ENCODE assay signal across 30 cellular contexts in the genomic region with DNA sequence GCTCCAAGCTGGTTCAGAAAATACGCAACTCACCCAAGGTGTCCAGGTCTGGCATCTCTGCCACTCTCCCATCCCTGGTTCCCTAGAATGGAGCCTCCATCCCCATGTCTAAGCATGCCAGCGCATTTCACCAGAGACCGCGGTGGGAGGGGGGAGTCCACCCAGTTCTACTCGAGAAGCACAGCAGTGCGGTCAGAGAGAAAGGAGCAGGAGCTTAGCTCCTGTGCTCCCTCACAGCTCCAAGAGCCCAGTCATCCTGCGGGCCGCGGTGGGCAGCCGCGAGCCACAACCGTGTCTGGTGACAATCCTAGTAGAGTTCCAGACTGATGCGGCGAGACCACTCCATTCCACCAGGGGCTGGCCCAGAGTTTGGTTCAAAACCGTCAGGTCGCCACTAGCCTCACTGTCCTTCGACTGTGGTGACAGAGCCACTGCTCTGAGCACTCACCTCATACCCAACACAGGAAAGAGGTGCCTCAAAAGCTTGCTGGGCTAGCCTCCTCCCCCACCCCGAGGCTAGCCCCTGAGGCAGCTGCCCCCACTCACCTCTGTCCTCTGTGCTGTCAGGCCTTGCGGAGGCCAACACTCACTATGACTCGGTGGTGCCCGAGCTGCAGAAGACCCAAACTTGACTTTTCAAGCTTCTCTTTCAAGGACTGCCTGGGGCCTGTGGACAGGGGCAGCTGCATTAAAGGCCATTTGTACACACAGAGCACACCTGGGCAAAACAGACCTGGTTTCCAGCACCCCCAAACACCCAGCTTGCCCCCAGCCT.
DNase-seq lines count a peak whose midpoint lies in the region; ATAC-seq and TF ChIP-seq lines count a peak whose summit lies in the region.
"Had no signal": no experiment of that assay in that cellular context is flagged by ENCODE, and none has a peak within 500 bp of the region (broad histone marks: within the 10 kb centered on the region; RNA-seq: fewer than 3 reads in every experiment).

No MANE protein-coding gene starts in this region.

- H3K4me3 ChIP-seq in lower lobe of right lung: no peak overlapping the region
- H3K4me3 ChIP-seq: esophagus muscularis mucosa, GM23248, suprapubic skin had no signal

- H3K9me3 ChIP-seq in lower lobe of right lung: no peaks in the 10 kb centered on the region
- H3K9me3 ChIP-seq: esophagus muscularis mucosa, suprapubic skin had no signal

- peak in 1 of 2 donors; percentile 17 for ATAC-seq in lower lobe of right lung
- ATAC-seq in GM21447 (IDR thresholded peaks at IDR 0.05; ENCODE audit: unreplicated experiment): no peak
- no peak for ATAC-seq in activated T-helper 17 cell treated with anti-CD3 and anti-CD28 coated beads, Interleukin-2, amount 50 U/mL, for 72 hours (replicated peaks)
- ATAC-seq: activated CD4-positive, alpha-beta T cell treated with anti-CD3 and anti-CD28 coated beads for 36 hours; activated CD8-positive, alpha-beta T cell treated with anti-CD3 and anti-CD28 coated beads, Interleukin-2, amount 10 ng/mL, durations not matched to agents 7 days and 5 days; activated naive CD4-positive, alpha-beta T cell treated with anti-CD3 and anti-CD28 coated beads, Interleukin-2, amount 50 U/mL, for 72 hours; stimulated activated naive B cell treated with anti-CD40 and anti-IgM and Interleukin-4, amounts not matched to agents 10 μg/mL and 1 μg/mL and 100 μg/mL, for 72 hours had no signal

- intact Hi-C loops in CD14-positive monocyte (cut with micrococcal nuclease) (no loop called here), lower lobe of right lung (cut with DNase I) (no loop called here)

- peak; percentile 34 for DNase-seq in CD14-positive monocyte (ENCODE audit: low spot score)
- peak; percentile 83 for DNase-seq in chondrocyte (ENCODE audit: low spot score)
- peak; percentile 23 for DNase-seq in lower lobe of right lung
- peak; percentile 3 for DNase-seq in retina
- no peak for DNase-seq in NCI-H526 (lab: John Stamatoyannopoulos, UW)
- DNase-seq in DMS153 treated with DMSO at 0.1 percent for 48 hours (lab: John Stamatoyannopoulos, UW; ENCODE audit: unreplicated experiment): no peak
- DNase-seq: activated CD4-positive, alpha-beta T cell treated with anti-CD3 and anti-CD28 coated beads for 36 hours; activated CD8-positive, alpha-beta T cell treated with anti-CD3 and anti-CD28 coated beads, Interleukin-2, amount 10 ng/mL, durations not matched to agents 7 days and 5 days; Calu3; DMS79 treated with DMSO at 0.1 percent for 48 hours; foreskin fibroblast; GDM1; GM23248; Kasumi-1; NCI-H1417 treated with DMSO at 0.1 percent for 48 hours; NCI-H2029 treated with DMSO at 0.1 percent for 48 hours; NCI-H69; SHP77 treated with DMSO at 0.1 percent for 48 hours; stimulated activated naive B cell treated with anti-CD40 and anti-IgM and Interleukin-4, amounts not matched to agents 10 μg/mL and 1 μg/mL and 100 μg/mL, for 72 hours had no signal

- H3K27ac Mint-ChIP-seq in CD14-positive monocyte (no peak overlapping the region), chondrocyte (ENCODE audit: unreplicated experiment) (no peak overlapping the region)
- H3K27ac Mint-ChIP-seq in activated T-helper 17 cell treated with anti-CD3 and anti-CD28 coated beads, Interleukin-2, amount 50 U/mL, for 72 hours: no peak overlapping the region
- H3K27ac Mint-ChIP-seq: activated CD4-positive, alpha-beta T cell treated with anti-CD3 and anti-CD28 coated beads for 36 hours; activated CD8-positive, alpha-beta T cell treated with anti-CD3 and anti-CD28 coated beads, Interleukin-2, amount 10 ng/mL, durations not matched to agents 7 days and 5 days; activated naive CD4-positive, alpha-beta T cell treated with anti-CD3 and anti-CD28 coated beads, Interleukin-2, amount 50 U/mL, for 72 hours; activated T-helper 2 cell treated with anti-CD3 and anti-CD28 coated beads, Interferon-gamma antibody, Interleukin-2, Interleukin-4, amounts not matched to agents 10 μg/mL and 5 μg/mL and 100 μg/mL, durations not matched to agents 14 hours and 24 hours and 36 hours; dendritic cell treated with granulocyte-macrophage colony-stimulating factor and Interleukin-4, amounts not matched to agents 40 ng/mL and 50 ng/mL, for 4 days; memory B cell; T-helper 2 cell treated with Interferon-gamma antibody and Interleukin-4, amounts not matched to agents 5 μg/mL and 100 μg/mL, for 36 hours had no signal

- H3K36me3 Mint-ChIP-seq in CD14-positive monocyte (peaks cover 7 to 14% of the 10 kb centered on the region in 2 donors), chondrocyte (ENCODE audit: low read depth) (no peaks in the 10 kb centered on the region)
- H3K36me3 Mint-ChIP-seq in activated T-helper 17 cell treated with anti-CD3 and anti-CD28 coated beads, Interleukin-2, amount 50 U/mL, for 72 hours (ENCODE audit: low read depth): no peaks in the 10 kb centered on the region
- H3K36me3 Mint-ChIP-seq: activated naive CD4-positive, alpha-beta T cell treated with anti-CD3 and anti-CD28 coated beads, Interleukin-2, amount 50 U/mL, for 72 hours; memory B cell had no signal

- H3K9me3 Mint-ChIP-seq in CD14-positive monocyte: no peaks in the 10 kb centered on the region
- H3K9me3 Mint-ChIP-seq in chondrocyte (ENCODE audit: low read depth): no peaks in the 10 kb centered on the region
- no peaks in the 10 kb centered on the region for H3K9me3 Mint-ChIP-seq in activated T-helper 17 cell treated with anti-CD3 and anti-CD28 coated beads, Interleukin-2, amount 50 U/mL, for 72 hours
- H3K9me3 Mint-ChIP-seq: activated naive CD4-positive, alpha-beta T cell treated with anti-CD3 and anti-CD28 coated beads, Interleukin-2, amount 50 U/mL, for 72 hours; activated T-helper 2 cell treated with anti-CD3 and anti-CD28 coated beads, Interferon-gamma antibody, Interleukin-2, Interleukin-4, amounts not matched to agents 10 μg/mL and 5 μg/mL and 100 μg/mL, durations not matched to agents 14 hours and 24 hours and 36 hours; central memory CD8-positive, alpha-beta T cell; dendritic cell treated with granulocyte-macrophage colony-stimulating factor and Interleukin-4, amounts not matched to agents 40 ng/mL and 50 ng/mL, for 4 days; memory B cell; stimulated activated naive B cell treated with anti-CD40 and anti-IgM and Interleukin-4, amounts not matched to agents 10 μg/mL and 1 μg/mL and 100 μg/mL, for 72 hours; T-helper 2 cell treated with Interferon-gamma antibody and Interleukin-4, amounts not matched to agents 5 μg/mL and 100 μg/mL, for 36 hours had no signal

- H3K36me3 ChIP-seq in lower lobe of right lung: no peaks in the 10 kb centered on the region
- H3K36me3 ChIP-seq: esophagus muscularis mucosa, suprapubic skin had no signal

- peaks cover 18% of the 10 kb centered on the region for H3K4me1 ChIP-seq in lower lobe of right lung
- H3K4me1 ChIP-seq: suprapubic skin had no signal

- H3K27me3 ChIP-seq in lower lobe of right lung (ENCODE audit: low read depth): no peaks in the 10 kb centered on the region
- H3K27me3 ChIP-seq: esophagus muscularis mucosa, suprapubic skin had no signal

- no peak overlapping the region for H3K27ac ChIP-seq in lower lobe of right lung
- H3K27ac ChIP-seq: esophagus muscularis mucosa, GM23248, suprapubic skin had no signal

- no peak for TF ChIP-seq CTCF in CD14-positive monocyte (IDR thresholded peaks at IDR 0.05)
- no peak for TF ChIP-seq CTCF in chondrocyte (IDR thresholded peaks at IDR 0.05)
- TF ChIP-seq CTCF in lower lobe of right lung (IDR thresholded peaks at IDR 0.05): no peak

- H3K4me1 Mint-ChIP-seq in CD14-positive monocyte (peaks cover 19% of the 10 kb centered on the region), chondrocyte (ENCODE audit: low read depth) (peaks cover 16% of the 10 kb centered on the region)
- peaks cover 6% of the 10 kb centered on the region for H3K4me1 Mint-ChIP-seq in activated T-helper 17 cell treated with anti-CD3 and anti-CD28 coated beads, Interleukin-2, amount 50 U/mL, for 72 hours

- H3K4me3 Mint-ChIP-seq in CD14-positive monocyte (no peak overlapping the region), chondrocyte (ENCODE audit: unreplicated experiment) (no peak overlapping the region)
- H3K4me3 Mint-ChIP-seq in activated T-helper 17 cell treated with anti-CD3 and anti-CD28 coated beads, Interleukin-2, amount 50 U/mL, for 72 hours: no peak overlapping the region
- H3K4me3 Mint-ChIP-seq: activated CD4-positive, alpha-beta T cell treated with anti-CD3 and anti-CD28 coated beads for 36 hours; activated CD8-positive, alpha-beta T cell treated with anti-CD3 and anti-CD28 coated beads, Interleukin-2, amount 10 ng/mL, durations not matched to agents 7 days and 5 days; dendritic cell treated with granulocyte-macrophage colony-stimulating factor and Interleukin-4, amounts not matched to agents 40 ng/mL and 50 ng/mL, for 4 days; memory B cell; stimulated activated naive B cell treated with anti-CD40 and anti-IgM and Interleukin-4, amounts not matched to agents 10 μg/mL and 1 μg/mL and 100 μg/mL, for 72 hours; T-helper 2 cell treated with Interferon-gamma antibody and Interleukin-4, amounts not matched to agents 5 μg/mL and 100 μg/mL, for 36 hours had no signal

- H3K27me3 Mint-ChIP-seq in CD14-positive monocyte (ENCODE audit: low read depth in 3 of 3): peaks cover 0 to 3% (median 3%) of the 10 kb centered on the region in 3 donors
- H3K27me3 Mint-ChIP-seq in chondrocyte (ENCODE audit: low read depth): no peaks in the 10 kb centered on the region
- H3K27me3 Mint-ChIP-seq in activated T-helper 17 cell treated with anti-CD3 and anti-CD28 coated beads, Interleukin-2, amount 50 U/mL, for 72 hours: no peaks in the 10 kb centered on the region
- H3K27me3 Mint-ChIP-seq: activated CD4-positive, alpha-beta T cell treated with anti-CD3 and anti-CD28 coated beads for 36 hours; central memory CD8-positive, alpha-beta T cell; dendritic cell treated with granulocyte-macrophage colony-stimulating factor and Interleukin-4, amounts not matched to agents 40 ng/mL and 50 ng/mL, for 4 days; memory B cell; progenitor cell of endocrine pancreas; stimulated activated naive B cell treated with anti-CD40 and anti-IgM and Interleukin-4, amounts not matched to agents 10 μg/mL and 1 μg/mL and 100 μg/mL, for 72 hours had no signal

Comparison
In these comparisons a context has a peak if more than half of its experiments do, and no peak if none do; other contexts are left out.
1. DNase-seq: peak in CD14-positive monocyte (single experiment), chondrocyte (single experiment), lower lobe of right lung (single experiment) and retina (single experiment); none in NCI-H526 (0 of 2) and DMS153 treated with DMSO at 0.1 percent for 48 hours (single experiment).